Comparison of ENCODE assay signal across 8 cellular contexts in the genomic region with DNA sequence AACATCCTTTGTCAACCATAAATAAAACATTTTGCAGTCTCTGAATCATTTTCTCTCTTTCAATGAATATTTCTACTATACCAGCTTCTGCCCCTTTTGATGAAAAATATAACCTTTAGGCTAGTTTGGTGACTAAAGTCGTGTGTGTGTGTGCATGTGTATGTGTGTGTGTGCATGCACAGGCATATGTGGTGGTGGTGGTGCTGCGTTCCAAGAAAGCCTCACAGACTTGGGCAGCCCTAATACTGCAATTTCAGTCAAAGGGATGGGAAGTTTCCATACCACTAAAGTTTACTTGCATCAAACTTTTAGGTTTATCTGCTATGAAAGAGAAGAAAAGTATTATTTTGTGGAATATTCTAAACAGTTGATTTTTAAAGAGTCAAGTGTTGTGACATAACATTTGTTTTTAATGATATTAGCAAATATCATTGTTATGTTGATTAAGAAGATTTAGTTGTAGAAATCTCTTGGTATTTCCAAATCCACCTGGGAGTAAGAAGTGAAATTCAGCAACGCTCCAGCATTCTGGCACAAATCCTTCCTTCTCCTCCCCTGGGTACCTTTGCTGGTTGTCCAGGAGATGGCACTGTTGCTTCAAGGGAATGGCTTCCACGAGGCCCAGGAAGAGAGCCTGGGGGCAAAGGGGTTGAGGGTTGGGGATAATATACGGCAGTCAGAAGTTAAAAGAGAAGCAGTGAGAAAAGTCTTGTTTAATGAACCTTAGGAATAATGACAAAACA. TPM values are rescaled to one million over a fixed set of nuclear protein-coding genes. Genes with fewer than 3 reads are reported as not detected.
DNase-seq lines count a peak whose midpoint lies in the region; ATAC-seq and TF ChIP-seq lines count a peak whose summit lies in the region.

No MANE protein-coding gene starts in this region.

- peak; percentile 67 for ATAC-seq in GM18907 (IDR thresholded peaks at IDR 0.05; ENCODE audit: unreplicated experiment)
- no peak for ATAC-seq in GM21526 (IDR thresholded peaks at IDR 0.05; ENCODE audit: low FRiP score, unreplicated experiment)

- H3K4me1 ChIP-seq in testis, result peaks cover 7% of the 10 kb centered on the region

- TF ChIP-seq POLR2A in testis (IDR thresholded peaks at IDR 0.05), result no peak

- H3K27ac ChIP-seq in C4-2B (no peak overlapping the region), testis (no peak overlapping the region)

- H3K4me3 ChIP-seq in choroid plexus epithelial cell (ENCODE audit: low read depth, low read length) (no peak overlapping the region), testis (no peak overlapping the region)

- H3K9me3 ChIP-seq in testis, result no peaks in the 10 kb centered on the region

- H3K36me3 ChIP-seq in testis (ENCODE audit: low read depth, missing control alignments), result no peaks in the 10 kb centered on the region

- TF ChIP-seq CTCF in C4-2B (conservative IDR thresholded peaks at IDR 0.05), result peak; percentile 98
- TF ChIP-seq CTCF in choroid plexus epithelial cell (conservative IDR thresholded peaks at IDR 0.05; ENCODE audit: low read depth, low read length), result peak; percentile 98
- TF ChIP-seq CTCF in testis (IDR thresholded peaks at IDR 0.05), result peak; percentile 73 to 84 (median 75)

- 26% methylated on average over 5 of the region's 5 CpGs for WGBS in testis, 2 donors

- DNase-seq in HT-29 (ENCODE audit: low spot score), result peak; percentile 84
- DNase-seq in NOMO-1 treated with dmso at 0.1 percent for 144 hours (lab: John Stamatoyannopoulos, UW; ENCODE audit: unreplicated experiment), result peak; percentile 21
- DNase-seq in choroid plexus epithelial cell (ENCODE audit: low read depth), result peak; percentile 74
- DNase-seq in left kidney (ENCODE audit: low read depth, low spot score), result peak; percentile 90
- peak; percentile 65 for DNase-seq in testis

- H3K27me3 ChIP-seq in testis, result no peaks in the 10 kb centered on the region

- intact Hi-C loops in testis (cut with DNase I; ENCODE audit: low total_unique reads), result loop anchor here (5.0 kb wide), 1 partner anchor 160 kb away; no protein-coding TSS in a partner anchor

RNA-seq across cellular contexts. Expression of a gene that starts 41.5 kb away (rescaled TPM):
- total RNA-seq in HT-29 (2014; rRNA removed; shearing (Covaris generic)), result 0.08 and 0.10 TPM in 2 replicates
- 1 to 10 TPM in 1 of 2 donors, under 1 TPM in 1; 0.12 to 1.9 TPM for total RNA-seq in testis
- 1.0 TPM for polyA plus RNA-seq in testis (ENCODE audit: insufficient read depth, low read depth, low replicate concordance)

Comparison
In these comparisons a context has a peak if more than half of its experiments do, and no peak if none do; other contexts are left out.
1. DNase-seq: peak in every context shown above with its lines; median percentile 90 in left kidney; 84 in HT-29; 74 in choroid plexus epithelial cell; 65 in testis; 21 in NOMO-1 treated with dmso at 0.1 percent for 144 hours.